ENCODE assay signal across 4 cellular contexts in the genomic region with DNA sequence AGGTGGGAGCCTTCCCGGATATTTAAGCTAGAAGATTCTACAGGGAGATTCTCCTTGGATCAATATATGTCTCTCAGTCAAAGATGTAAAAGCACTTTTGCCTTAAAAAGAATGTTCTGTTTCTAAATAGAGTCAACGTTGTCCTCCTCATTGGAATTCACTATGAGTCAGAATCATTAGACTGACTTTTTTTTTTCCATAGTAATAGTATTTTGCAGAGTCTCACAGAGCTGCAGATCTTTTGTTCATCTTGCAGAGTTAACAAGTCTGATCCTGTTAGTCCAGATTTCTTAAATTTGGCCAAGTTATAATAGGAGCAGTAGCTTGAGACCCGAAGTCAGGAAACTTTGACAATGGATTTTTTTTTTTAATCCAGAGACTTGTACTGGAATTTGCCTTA. TPM values are rescaled to one million over a fixed set of nuclear protein-coding genes. Genes with fewer than 3 reads are reported as not detected.
"Had no signal": no experiment of that assay in that cellular context is flagged by ENCODE, and none has a peak within 500 bp of the region (broad histone marks: within the 10 kb centered on the region; RNA-seq: fewer than 3 reads in every experiment).

No MANE protein-coding gene starts in this region.

RNA-seq across cellular contexts. Expression of a gene that starts 14.8 kb away (rescaled TPM):
- total RNA-seq: activated CD4-positive, alpha-beta T cell treated with anti-CD3 and anti-CD28 coated beads, Interleukin-2, amount 10 ng/mL, durations not matched to agents 24 days and 14 days; dermis microvascular lymphatic vessel endothelial cell; endothelial cell of umbilical vein; glomerular endothelial cell had no signal
- polyA plus RNA-seq: endothelial cell of umbilical vein had no signal
